ENCODE assay signal across 8 cellular contexts in the genomic region with DNA sequence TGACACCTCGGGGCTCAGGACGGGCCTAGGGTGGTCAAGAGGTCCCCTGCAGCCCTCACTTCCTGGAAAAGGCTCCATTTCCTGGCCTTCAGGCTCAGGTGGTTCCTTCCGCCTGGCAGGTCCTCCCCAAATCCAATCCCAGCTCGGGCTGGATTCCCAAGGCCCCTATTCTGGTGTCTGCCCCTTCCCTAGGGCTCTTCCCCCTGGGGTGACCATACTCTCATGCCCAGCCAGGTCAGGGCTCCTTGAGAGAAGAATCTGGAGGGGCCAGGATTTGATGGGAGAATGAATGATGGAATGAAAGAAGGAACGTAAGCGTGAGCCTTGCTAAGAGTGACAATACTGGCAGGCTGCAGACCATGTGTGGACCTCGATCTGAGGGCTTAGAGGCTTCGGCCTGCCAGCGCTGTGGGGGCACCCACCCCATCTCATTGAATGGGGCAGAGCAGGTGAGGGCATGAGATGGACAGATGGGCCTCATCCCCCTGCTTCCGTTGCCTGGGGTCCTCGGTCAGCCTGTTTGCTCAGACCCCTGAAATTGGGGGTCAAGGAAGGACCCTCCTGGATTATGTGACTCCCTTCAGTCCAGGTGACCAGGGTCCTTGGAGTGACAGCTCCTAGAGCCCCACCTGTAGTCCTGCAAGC. TPM values are rescaled to one million over a fixed set of nuclear protein-coding genes. Genes with fewer than 3 reads are reported as not detected.
DNase-seq lines count a peak whose midpoint lies in the region; ATAC-seq and TF ChIP-seq lines count a peak whose summit lies in the region.
"Not testable (repeated sequence)": the region's sequence is repeated elsewhere in the genome, so short reads cannot be mapped to it uniquely, and the experiment has no call there.

No MANE protein-coding gene starts in this region.

- H3K9me3 Mint-ChIP-seq in Calu3 (ENCODE audit: low read depth, unreplicated experiment); T-helper 2 cell treated with Interferon-gamma antibody and Interleukin-4, amounts not matched to agents 5 μg/mL and 100 μg/mL, for 36 hours; nephron: not testable (repeated sequence)

- 51 to 62% methylated on average over 7 to 11 of the region's 11 CpGs for WGBS in body of pancreas, 2 donors
- 55% methylated on average over 11 of the region's 11 CpGs for WGBS in liver
- WGBS in upper lobe of left lung, 2 donors = 89% methylated on average over 11 of the region's 11 CpGs

- not testable (repeated sequence) for TF ChIP-seq EP300 in upper lobe of left lung (IDR thresholded peaks at IDR 0.05)

- H3K4me1 ChIP-seq in body of pancreas (peaks cover 47% of the 10 kb centered on the region), liver (ENCODE audit: control insufficient read depth in 4 of 4, insufficient read depth in 4 of 4, low read length in 3 of 4) (peaks cover 13 to 29% (median 22%) of the 10 kb centered on the region in 4 donors), upper lobe of left lung (peaks cover 9 to 26% (median 20%) of the 10 kb centered on the region in 4 donors)

- TF ChIP-seq POLR2A in body of pancreas (IDR thresholded peaks at IDR 0.05); upper lobe of left lung (IDR thresholded peaks at IDR 0.05): not testable (repeated sequence)

- peak; percentile 1 for ATAC-seq in body of pancreas
- ATAC-seq in left ventricle myocardium superior = peak; percentile 2
- not testable (repeated sequence) for ATAC-seq in upper lobe of left lung (ENCODE audit: low FRiP score in 2 of 2)

- TF ChIP-seq RAD21 in liver (IDR thresholded peaks at IDR 0.05) = not testable (repeated sequence)

- not testable (repeated sequence) for H3K9me3 ChIP-seq in body of pancreas; liver (ENCODE audit: control insufficient read depth in 4 of 4, low read length in 3 of 4); upper lobe of left lung

- H3K27ac Mint-ChIP-seq in Calu3 (ENCODE audit: unreplicated experiment) = peak overlapping the region; percentile 35
- H3K27ac Mint-ChIP-seq in T-helper 2 cell treated with Interferon-gamma antibody and Interleukin-4, amounts not matched to agents 5 μg/mL and 100 μg/mL, for 36 hours = peak overlapping the region; percentile 15
- peak overlapping the region in 2 of 3 experiments; percentile 70 to 93 for H3K27ac Mint-ChIP-seq in nephron

- not testable (repeated sequence) for H3K27me3 ChIP-seq in body of pancreas; liver (ENCODE audit: control insufficient read depth in 4 of 4, insufficient read depth in 4 of 4, low read length in 3 of 4); upper lobe of left lung

- not testable (repeated sequence) for H3K27me3 Mint-ChIP-seq in Calu3 (ENCODE audit: unreplicated experiment); T-helper 2 cell treated with Interferon-gamma antibody and Interleukin-4, amounts not matched to agents 5 μg/mL and 100 μg/mL, for 36 hours (ENCODE audit: low read depth); nephron (ENCODE audit: low read depth)

- H3K4me1 Mint-ChIP-seq in Calu3 (ENCODE audit: low read depth, unreplicated experiment) (peaks cover 46% of the 10 kb centered on the region), nephron (peaks cover 22% of the 10 kb centered on the region)
- H3K4me1 Mint-ChIP-seq in T-helper 2 cell treated with Interferon-gamma antibody and Interleukin-4, amounts not matched to agents 5 μg/mL and 100 μg/mL, for 36 hours (ENCODE audit: low read depth) = peaks cover 24% of the 10 kb centered on the region

- DNase-seq in Calu3; T-helper 2 cell treated with Interferon-gamma antibody and Interleukin-4, amounts not matched to agents 5 μg/mL and 100 μg/mL, for 36 hours (ENCODE audit: low spot score); body of pancreas; left ventricle myocardium superior; upper lobe of left lung: not testable (repeated sequence)
- peak; percentile 54 for DNase-seq in posterior vena cava (ENCODE audit: low spot score)

- H3K4me3 Mint-ChIP-seq in Calu3 (ENCODE audit: low read depth, unreplicated experiment) (peak overlapping the region; percentile 26), nephron (peak overlapping the region in 1 of 3 experiments; percentile 16)
- not testable (repeated sequence) for H3K4me3 Mint-ChIP-seq in T-helper 2 cell treated with Interferon-gamma antibody and Interleukin-4, amounts not matched to agents 5 μg/mL and 100 μg/mL, for 36 hours

- H3K27ac ChIP-seq in body of pancreas (peak overlapping the region; percentile 25 to 79 (median 78)), liver (ENCODE audit: low read depth in 1 of 2, low read length in 2 of 2) (peak overlapping the region; percentile 48 to 77), upper lobe of left lung (peak overlapping the region; percentile 40 to 70 (median 58))

- not testable (repeated sequence) for TF ChIP-seq CTCF in Calu3 (IDR thresholded peaks at IDR 0.05; ENCODE audit: unreplicated experiment); body of pancreas (IDR thresholded peaks at IDR 0.05); liver (IDR thresholded peaks at IDR 0.05; ENCODE audit: low read depth, low read length, missing input control); nephron (IDR thresholded peaks at IDR 0.05; ENCODE audit: unreplicated experiment in 3 of 3); upper lobe of left lung (IDR thresholded peaks at IDR 0.05)

- not testable (repeated sequence) for BruUV-seq in Calu3 (replicated peaks; lab: Mats Ljungman, UMichigan)

- not testable (repeated sequence) for H3K36me3 ChIP-seq in body of pancreas (replicated peaks in 1 of 2; ENCODE audit: insufficient read depth in 1 of 2, low read depth in 2 of 2); liver (ENCODE audit: control insufficient read depth in 4 of 4, insufficient read depth in 3 of 4, low read depth in 1 of 4, low read length in 3 of 4); upper lobe of left lung

- H3K36me3 Mint-ChIP-seq in Calu3 (ENCODE audit: insufficient read depth, unreplicated experiment) = peaks cover 14% of the 10 kb centered on the region
- not testable (repeated sequence) for H3K36me3 Mint-ChIP-seq in T-helper 2 cell treated with Interferon-gamma antibody and Interleukin-4, amounts not matched to agents 5 μg/mL and 100 μg/mL, for 36 hours (ENCODE audit: low read depth); nephron (ENCODE audit: low read depth)

- CTCF ChIA-PET in Calu3 (lab: Charles Lee) = not testable (repeated sequence)

- not testable (repeated sequence) for H3K4me3 ChIP-seq in body of pancreas; liver (ENCODE audit: low read depth in 1 of 3, low read length in 3 of 3); upper lobe of left lung

- intact Hi-C loops in Calu3 (cut with micrococcal nuclease; ENCODE audit: unreplicated experiment); body of pancreas (cut with DNase I); left ventricle myocardium superior (cut with micrococcal nuclease); posterior vena cava (cut with DNase I): not testable (repeated sequence)

- not testable (repeated sequence) for H3K9ac ChIP-seq in liver (ENCODE audit: low read depth in 1 of 2, low read length in 2 of 2)

TF ChIP-seq in liver, 16 proteins besides CTCF, POLR2A, EP300 and RAD21:
- TF ChIP-seq SP1 (IDR thresholded peaks at IDR 0.05) (peak; percentile 5), HNF4A (conservative IDR thresholded peaks at IDR 0.05) (peak in 1 of 2 donors; percentile 22)

RNA-seq across cellular contexts. Expression of a gene that starts 0.8 kb away (rescaled TPM):
- total RNA-seq in Calu3 (2022) (63.8 and 79.3 TPM in 2 replicates), body of pancreas (10 to 100 TPM; 45.4 to 58.7 TPM), left ventricle myocardium superior (1.2 TPM), liver (100 to 1,000 TPM in 1 of 2 donors, 10 to 100 TPM in 1; 90.5 to 107 TPM), posterior vena cava (1 to 10 TPM; 5.1 to 6.3 TPM), upper lobe of left lung (100 to 1,000 TPM in 4 of 6 donors, 10 to 100 TPM in 2; 57.4 to 220 (median 117) TPM)
- polyA plus RNA-seq in liver = 100 to 1,000 TPM; 117 to 147 TPM

RNA-seq across cellular contexts. Expression of a gene that starts 9.4 kb away (rescaled TPM):
- total RNA-seq in Calu3 (2022) (14.4 and 14.5 TPM in 2 replicates), body of pancreas (10 to 100 TPM; 20.8 to 33.9 TPM), left ventricle myocardium superior (6.9 TPM), liver (1 to 10 TPM; 7.8 to 8.5 TPM), posterior vena cava (1 to 10 TPM; 6.6 to 9.3 TPM), upper lobe of left lung (10 to 100 TPM in 4 of 6 donors, 1 to 10 TPM in 2; 9.7 to 50.3 (median 13.2) TPM)
- 10 to 100 TPM; 10.2 to 14.3 TPM for polyA plus RNA-seq in liver

RNA-seq across cellular contexts. Expression of a gene that starts 46.4 kb away (rescaled TPM):
- total RNA-seq in Calu3 (2022) (165 and 180 TPM in 2 replicates), body of pancreas (10 to 100 TPM; 30.4 to 65.6 TPM), left ventricle myocardium superior (73.7 TPM), liver (100 to 1,000 TPM in 1 of 2 donors, 10 to 100 TPM in 1; 91.3 to 128 TPM), posterior vena cava (10 to 100 TPM; 42.5 to 54.0 TPM), upper lobe of left lung (100 to 1,000 TPM in 1 of 6 donors, 10 to 100 TPM in 5; 66.8 to 119 (median 84.8) TPM)
- 10 to 100 TPM; 57.2 to 80.6 TPM for polyA plus RNA-seq in liver

RNA-seq across cellular contexts. Expression of a gene that starts 47.3 kb away (rescaled TPM):
- 130 and 149 TPM in 2 replicates for total RNA-seq in Calu3 (2022)
- total RNA-seq in body of pancreas = 10 to 100 TPM; 44.4 to 58.7 TPM
- total RNA-seq in left ventricle myocardium superior = 275 TPM
- 100 to 1,000 TPM; 176 to 202 TPM for total RNA-seq in liver
- 100 to 1,000 TPM; 118 to 182 TPM for polyA plus RNA-seq in liver
- 10 to 100 TPM; 73.5 to 82.1 TPM for total RNA-seq in posterior vena cava
- 100 to 1,000 TPM in 5 of 6 donors, 10 to 100 TPM in 1; 77.5 to 231 (median 160) TPM for total RNA-seq in upper lobe of left lung

Comparison
In these comparisons a context has a peak if more than half of its experiments do, and no peak if none do; other contexts are left out.
1. H3K27ac Mint-ChIP-seq: peak in every context shown above with its lines; median percentile 82 in nephron; 35 in Calu3; 15 in T-helper 2 cell treated with Interferon-gamma antibody and Interleukin-4, amounts not matched to agents 5 μg/mL and 100 μg/mL, for 36 hours.